ENCODE assay signal across 1 cellular context in the genomic region with DNA sequence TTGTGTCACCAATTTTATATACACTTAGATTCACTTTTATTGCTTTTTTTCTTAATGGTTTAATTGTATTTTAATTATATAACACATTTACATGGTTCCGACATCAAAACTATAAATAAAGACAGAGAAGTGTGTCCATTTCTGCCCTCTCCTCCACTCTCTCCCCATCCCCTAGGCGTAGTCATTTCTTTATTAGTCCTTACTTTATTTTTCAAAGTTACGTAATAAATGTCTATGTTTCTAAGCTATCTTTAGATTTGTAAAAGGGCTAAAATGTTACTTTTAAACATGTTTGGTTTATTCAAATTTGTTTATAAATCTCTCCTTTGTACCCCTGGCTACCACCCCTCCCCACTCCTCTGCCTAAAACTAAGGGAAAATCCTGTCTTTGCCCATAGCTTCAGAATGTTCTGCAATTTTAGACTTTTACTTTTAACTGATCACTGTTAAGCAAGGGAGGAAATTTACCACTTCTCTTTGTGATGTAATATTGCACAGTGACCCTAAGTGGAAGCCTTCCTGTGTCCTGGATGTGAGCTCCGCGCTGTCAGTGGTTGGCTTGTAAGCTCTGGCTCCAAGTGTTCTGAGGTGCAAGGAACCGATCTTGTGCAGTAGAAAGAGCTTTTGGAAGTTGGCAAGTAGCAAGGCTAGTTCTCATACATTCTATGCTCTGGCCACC.
A peak's percentile ranks its signal among the peaks of the same experiment; 100 is the strongest.
TF ChIP-seq lines count a peak whose summit lies in the region.

No MANE protein-coding gene starts in this region.

TF ChIP-seq in IMR-90, 13 proteins besides CTCF, POLR2A, EP300 and RAD21:
- TF ChIP-seq RCOR1 (IDR thresholded peaks at IDR 0.05; ENCODE audit: insufficient replicate concordance, low read length) = no peak
- TF ChIP-seq CEBPB (IDR thresholded peaks at IDR 0.05; ENCODE audit: low read depth, low read length) = peak; percentile 35
